Comparison of ENCODE assay signal across 26 cellular contexts in the genomic region with DNA sequence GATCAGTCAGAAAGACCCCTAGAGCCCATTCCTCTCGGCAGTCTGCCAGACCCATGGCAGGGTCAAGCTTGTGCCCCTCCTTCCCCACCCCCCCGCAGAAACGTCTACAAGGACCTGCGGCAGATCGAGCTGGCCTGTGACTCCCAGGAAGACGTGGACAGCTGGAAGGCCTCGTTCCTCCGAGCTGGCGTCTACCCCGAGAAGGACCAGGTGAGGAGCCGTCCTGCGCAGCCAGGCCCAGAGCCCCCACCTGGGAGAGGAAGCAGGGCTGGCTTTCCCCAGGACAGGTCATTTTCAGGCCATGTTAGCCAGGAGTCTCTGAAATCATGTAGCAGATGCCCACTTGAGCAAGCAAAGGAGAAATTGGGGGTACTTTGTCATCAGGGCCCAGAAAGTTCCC. TPM values are rescaled to one million over a fixed set of nuclear protein-coding genes. Genes with fewer than 3 reads are reported as not detected.
"Had no signal": no experiment of that assay in that cellular context is flagged by ENCODE, and none has a peak within 500 bp of the region (broad histone marks: within the 10 kb centered on the region; RNA-seq: fewer than 3 reads in every experiment).

No MANE protein-coding gene starts in this region.

- H3K4me1 ChIP-seq: foreskin keratinocyte, gastroesophageal sphincter, psoas muscle, sigmoid colon, suprapubic skin had no signal

- H3K27me3 ChIP-seq: esophagus muscularis mucosa, foreskin keratinocyte, gastroesophageal sphincter, heart left ventricle, hepatocyte, ovary, sigmoid colon, suprapubic skin, vagina had no signal

- H3K27ac ChIP-seq: coronary artery, esophagus muscularis mucosa, foreskin keratinocyte, gastroesophageal sphincter, heart left ventricle, hepatocyte, ovary, psoas muscle, sigmoid colon, suprapubic skin, vagina had no signal

- H3K9me3 ChIP-seq: esophagus muscularis mucosa, gastroesophageal sphincter, heart left ventricle, ovary, psoas muscle, sigmoid colon, suprapubic skin, vagina had no signal

- H3K4me1 Mint-ChIP-seq: memory B cell, nephron had no signal

- DNase-seq: dermis blood vessel endothelial cell; effector memory CD4-positive, alpha-beta T cell; foreskin keratinocyte; kidney glomerular epithelial cell; left colon; occipital lobe; ovary; sigmoid colon; stimulated activated CD4-positive, alpha-beta T cell treated with anti-CD3 and anti-CD28 coated beads, Interleukin-4, amount 100 ng/mL, for 4 hours; stimulated activated naive B cell treated with anti-CD40 and anti-IgM and Interleukin-4, amounts not matched to agents 10 μg/mL and 1 μg/mL and 100 μg/mL, for 72 hours; stimulated activated naive CD8-positive, alpha-beta T cell treated with anti-CD3 and anti-CD28 coated beads, Interleukin-15, amount 100 ng/mL, for 72 hours; trophoblast cell had no signal

- H3K9me3 Mint-ChIP-seq: memory B cell; nephron; stimulated activated naive B cell treated with anti-CD40 and anti-IgM and Interleukin-4, amounts not matched to agents 10 μg/mL and 1 μg/mL and 100 μg/mL, for 72 hours; stimulated activated naive CD8-positive, alpha-beta T cell treated with anti-CD3 and anti-CD28 coated beads, Interleukin-15, amount 100 ng/mL, for 72 hours had no signal

- H3K27ac Mint-ChIP-seq: memory B cell, nephron had no signal

- H3K27me3 Mint-ChIP-seq: memory B cell; stimulated activated naive B cell treated with anti-CD40 and anti-IgM and Interleukin-4, amounts not matched to agents 10 μg/mL and 1 μg/mL and 100 μg/mL, for 72 hours; stimulated activated naive CD8-positive, alpha-beta T cell treated with anti-CD3 and anti-CD28 coated beads, Interleukin-15, amount 100 ng/mL, for 72 hours had no signal

- ATAC-seq: foreskin keratinocyte; gastroesophageal sphincter; heart left ventricle; left colon; psoas muscle; right cardiac atrium; stimulated activated naive B cell treated with anti-CD40 and anti-IgM and Interleukin-4, amounts not matched to agents 10 μg/mL and 1 μg/mL and 100 μg/mL, for 72 hours; stimulated activated naive CD8-positive, alpha-beta T cell treated with anti-CD3 and anti-CD28 coated beads, Interleukin-15, amount 100 ng/mL, for 72 hours had no signal

- H3K4me3 Mint-ChIP-seq: memory B cell; nephron; stimulated activated naive B cell treated with anti-CD40 and anti-IgM and Interleukin-4, amounts not matched to agents 10 μg/mL and 1 μg/mL and 100 μg/mL, for 72 hours; stimulated activated naive CD8-positive, alpha-beta T cell treated with anti-CD3 and anti-CD28 coated beads, Interleukin-15, amount 100 ng/mL, for 72 hours had no signal

- H3K4me3 ChIP-seq: coronary artery, esophagus muscularis mucosa, gastroesophageal sphincter, heart left ventricle, hepatocyte, lung, ovary, psoas muscle, sigmoid colon, suprapubic skin, vagina had no signal

- H3K36me3 ChIP-seq: ovary had no signal

RNA-seq across cellular contexts. Expression of a gene that starts 24.5 kb away (rescaled TPM):
- total RNA-seq: dermis blood vessel endothelial cell, endothelial cell of umbilical vein, epithelial cell of proximal tubule, foreskin keratinocyte had no signal
- polyA plus RNA-seq: endothelial cell of umbilical vein had no signal
